Comparison of ENCODE assay signal across 15 cellular contexts in genomic region chr3:41598804-41599481, GRCh38.
A peak's percentile ranks its signal among the peaks of the same experiment; 100 is the strongest.
DNase-seq lines count a peak whose midpoint lies in the region; ATAC-seq, FAIRE-seq and TF ChIP-seq lines count a peak whose summit lies in the region.
"Had no signal": no experiment of that assay in that cellular context is flagged by ENCODE, and none has a peak within 500 bp of the region (broad histone marks: within the 10 kb centered on the region; RNA-seq: fewer than 3 reads in every experiment).

No MANE protein-coding gene starts in this region.

- no peaks in the 10 kb centered on the region for H3K79me2 ChIP-seq in smooth muscle cell (ENCODE audit: low read depth)

- H3K27ac ChIP-seq in A549 (no peak overlapping the region), smooth muscle cell (ENCODE audit: low read depth) (no peak overlapping the region)
- H3K27ac ChIP-seq: heart left ventricle had no signal

- no peak for FAIRE-seq in A549 (lab: Jason Lieb, UNC)

- no peaks in the 10 kb centered on the region for H3F3A ChIP-seq in smooth muscle cell (ENCODE audit: low read depth)

- H2AFZ ChIP-seq in smooth muscle cell (ENCODE audit: low read depth), result no peak overlapping the region

- no peaks in the 10 kb centered on the region for H3K27me3 Mint-ChIP-seq in natural killer cell treated with Interleukin-12 subunit alpha and Interleukin-12 subunit beta and Interleukin-15 and Interleukin-18, amount 100 ng/mL, for 72 hours

- POLR2A ChIA-PET in A549 (lab: Yijun Ruan, JAX), result no interaction called here

- no peak for TF ChIP-seq CTCF in A549 (IDR thresholded peaks at IDR 0.05)
- no peak for TF ChIP-seq CTCF in fibroblast of pulmonary artery (IDR thresholded peaks at IDR 0.05; ENCODE audit: low read length, missing control alignments)
- TF ChIP-seq CTCF in smooth muscle cell (IDR thresholded peaks at IDR 0.05; ENCODE audit: borderline replicate concordance, insufficient read depth, poor library complexity, severe bottlenecking), result no peak

- H4K20me1 ChIP-seq in smooth muscle cell (ENCODE audit: low read depth), result no peaks in the 10 kb centered on the region

- H3K4me3 ChIP-seq in A549 (no peak overlapping the region), fibroblast of pulmonary artery (replicated peaks; ENCODE audit: low read depth, low read length) (no peak overlapping the region), H7 (ENCODE audit: insufficient read depth, low read depth, low read length) (no peak overlapping the region), smooth muscle cell (no peak overlapping the region)
- H3K4me3 ChIP-seq: heart left ventricle had no signal

- CTCF ChIA-PET in A549 (lab: Yijun Ruan, JAX), result interaction anchor here (0.6 kb wide), 1 partner anchor 61 kb away, joined by 3 read pairs; no protein-coding TSS in a partner anchor

- H3K9me3 Mint-ChIP-seq in natural killer cell treated with Interleukin-12 subunit alpha and Interleukin-12 subunit beta and Interleukin-15 and Interleukin-18, amount 100 ng/mL, for 72 hours, result no peaks in the 10 kb centered on the region
- H3K9me3 Mint-ChIP-seq: activated T-helper 2 cell treated with anti-CD3 and anti-CD28 coated beads, Interferon-gamma antibody, Interleukin-2, Interleukin-4, amounts not matched to agents 10 μg/mL and 5 μg/mL and 100 μg/mL, durations not matched to agents 14 hours and 24 hours and 36 hours had no signal

- H3K27ac Mint-ChIP-seq in natural killer cell treated with Interleukin-12 subunit alpha and Interleukin-12 subunit beta and Interleukin-15 and Interleukin-18, amount 100 ng/mL, for 72 hours, result no peak overlapping the region
- H3K27ac Mint-ChIP-seq: activated T-helper 2 cell treated with anti-CD3 and anti-CD28 coated beads, Interferon-gamma antibody, Interleukin-2, Interleukin-4, amounts not matched to agents 10 μg/mL and 5 μg/mL and 100 μg/mL, durations not matched to agents 14 hours and 24 hours and 36 hours had no signal

- 48% methylated on average over 3 of the region's 3 CpGs for WGBS in A549 (ENCODE audit: missing lambda C conversion rate)
- 78% methylated on average over 3 of the region's 3 CpGs for WGBS in smooth muscle cell (ENCODE audit: low lambda C conversion rate)

- no peak overlapping the region for H3K9ac ChIP-seq in smooth muscle cell (ENCODE audit: low read depth)

- H3K27me3 ChIP-seq in H7 (ENCODE audit: control insufficient read depth, insufficient read depth, low read length) (no peaks in the 10 kb centered on the region), smooth muscle cell (ENCODE audit: low read depth) (no peaks in the 10 kb centered on the region)
- H3K27me3 ChIP-seq: heart left ventricle had no signal

- no peak for TF ChIP-seq EP300 in A549 (IDR thresholded peaks at IDR 0.05)

- no peak for TF ChIP-seq POLR2A in A549 (IDR thresholded peaks at IDR 0.05; ENCODE audit: low read length)

- no peak overlapping the region for H3K4me3 Mint-ChIP-seq in natural killer cell treated with Interleukin-12 subunit alpha and Interleukin-12 subunit beta and Interleukin-15 and Interleukin-18, amount 100 ng/mL, for 72 hours

- DNase-seq in A549 (ENCODE audit: low read depth in 1 of 2, low spot score in 1 of 2) (no peak), GM04503 (ENCODE audit: low read depth) (peak; percentile 32), RPMI7951 (ENCODE audit: low read depth) (peak; percentile 24), fibroblast of pulmonary artery (ENCODE audit: low read depth) (peak; percentile 42), H7 (no peak), smooth muscle cell (lab: John Stamatoyannopoulos, UW; ENCODE audit: unreplicated experiment) (no peak), HPDE6-E6E7 (ENCODE audit: extremely low spot score) (no peak)
- no peak for DNase-seq in natural killer cell treated with Interleukin-12 subunit alpha and Interleukin-12 subunit beta and Interleukin-15 and Interleukin-18, amount 100 ng/mL, for 72 hours (ENCODE audit: low spot score)
- DNase-seq: heart left ventricle; islet precursor cell; midbrain; stimulated activated CD4-positive, alpha-beta T cell treated with anti-CD3 and anti-CD28 coated beads, Interleukin-4, amount 100 ng/mL, for 1 hour had no signal

- no peak for ATAC-seq in A549
- no peak for ATAC-seq in natural killer cell treated with Interleukin-12 subunit alpha and Interleukin-12 subunit beta and Interleukin-15 and Interleukin-18, amount 100 ng/mL, for 72 hours
- ATAC-seq: activated CD4-positive, CD25-positive, alpha-beta regulatory T cell treated with anti-CD3 and anti-CD28 coated beads, Interleukin-2, amount 50 U/mL, for 24 hours; Right ventricle myocardium inferior had no signal

- H3K4me1 Mint-ChIP-seq in natural killer cell treated with Interleukin-12 subunit alpha and Interleukin-12 subunit beta and Interleukin-15 and Interleukin-18, amount 100 ng/mL, for 72 hours (ENCODE audit: low read depth in 2 of 2), result peaks cover 8 to 16% of the 10 kb centered on the region in 2 donors

- no peak for TF ChIP-seq RAD21 in A549 (conservative IDR thresholded peaks at IDR 0.05 in 1 of 2, IDR thresholded peaks at IDR 0.05 in 1 of 2)

- no peaks in the 10 kb centered on the region for H3K36me3 Mint-ChIP-seq in natural killer cell treated with Interleukin-12 subunit alpha and Interleukin-12 subunit beta and Interleukin-15 and Interleukin-18, amount 100 ng/mL, for 72 hours

- H3K4me2 ChIP-seq in A549, result no peak overlapping the region
- no peak overlapping the region for H3K4me2 ChIP-seq in smooth muscle cell

- H3K9me3 ChIP-seq in A549, result no peaks in the 10 kb centered on the region
- no peaks in the 10 kb centered on the region for H3K9me3 ChIP-seq in smooth muscle cell (replicated peaks; ENCODE audit: low read depth)
- H3K9me3 ChIP-seq: heart left ventricle had no signal

- no peaks in the 10 kb centered on the region for H3K4me1 ChIP-seq in A549
- no peaks in the 10 kb centered on the region for H3K4me1 ChIP-seq in smooth muscle cell (ENCODE audit: low read depth)

- no peaks in the 10 kb centered on the region for H3K36me3 ChIP-seq in H7 (replicated peaks; ENCODE audit: control insufficient read depth, insufficient read depth, low read length)
- H3K36me3 ChIP-seq in smooth muscle cell (ENCODE audit: low read depth), result no peaks in the 10 kb centered on the region
- H3K36me3 ChIP-seq: heart left ventricle had no signal

TF ChIP-seq in A549, 52 proteins besides CTCF, POLR2A, EP300 and RAD21:
- TF ChIP-seq ESRRA (IDR thresholded peaks at IDR 0.05; ENCODE audit: borderline replicate concordance, low read length) (no peak), HOXB5 (CRISPR knock-in tag; IDR thresholded peaks at IDR 0.05) (no peak), MAFK (IDR thresholded peaks at IDR 0.05; ENCODE audit: partially characterized antibody) (peak; percentile 81), PHF8 (IDR thresholded peaks at IDR 0.05; ENCODE audit: borderline replicate concordance, low read depth) (no peak), SMC3 (IDR thresholded peaks at IDR 0.05) (no peak)
TF ChIP-seq in A549: peak in this region for 1.

Comparison
In these comparisons a context has a peak if more than half of its experiments do, and no peak if none do; other contexts are left out.
1. DNase-seq: peak in GM04503 (single experiment), RPMI7951 (single experiment) and fibroblast of pulmonary artery (single experiment); none in A549 (0 of 2), H7 (single experiment), smooth muscle cell (single experiment), HPDE6-E6E7 (single experiment) and natural killer cell treated with Interleukin-12 subunit alpha and Interleukin-12 subunit beta and Interleukin-15 and Interleukin-18, amount 100 ng/mL, for 72 hours (single experiment).